In the genomic region with DNA sequence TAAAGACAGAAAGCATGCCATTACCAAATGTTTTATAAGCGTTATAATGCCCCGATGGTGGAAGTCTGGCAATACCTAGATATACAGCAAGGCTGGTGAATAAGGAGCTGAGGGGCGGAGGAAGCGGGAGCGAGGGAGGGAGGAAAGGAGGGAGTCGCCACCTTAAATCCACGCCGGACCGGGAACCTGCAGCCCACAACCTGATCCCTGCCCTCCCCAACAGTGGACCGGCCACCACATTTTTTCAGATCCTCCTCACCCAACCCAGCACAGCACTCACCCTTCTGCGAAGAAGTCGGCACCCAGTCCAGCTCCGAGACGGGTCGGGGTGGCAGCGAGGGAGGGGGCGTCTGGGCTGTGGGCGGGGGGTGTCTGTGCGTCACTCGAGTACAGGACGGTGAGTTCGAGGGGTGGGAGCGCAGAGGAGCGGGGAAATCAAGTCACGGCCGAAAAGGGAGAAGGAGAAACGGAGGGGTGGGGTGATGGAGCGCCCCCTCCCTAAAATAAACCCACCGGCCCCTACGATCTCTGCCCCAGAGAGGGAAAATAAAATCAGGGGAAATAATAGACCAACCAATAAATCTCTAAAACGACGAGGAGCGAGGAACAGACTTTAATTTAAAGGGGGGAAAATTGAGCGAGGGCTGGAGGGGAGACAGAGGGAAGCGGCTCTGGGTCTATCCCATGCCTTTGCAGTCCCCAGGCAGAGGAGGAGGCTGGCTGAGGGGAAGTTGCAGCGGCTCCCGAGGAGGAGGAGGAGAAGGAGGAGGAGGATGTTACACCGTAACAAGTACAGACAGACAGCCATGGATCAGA, we compare ENCODE assay signal across 8 cellular contexts.
DNase-seq lines count a peak whose midpoint lies in the region; ATAC-seq, FAIRE-seq and TF ChIP-seq lines count a peak whose summit lies in the region.

No MANE protein-coding gene starts in this region.

- H3K79me2 ChIP-seq in OCI-LY3 (ENCODE audit: low read length), result no peaks in the 10 kb centered on the region

- DNase-seq in GM18507 (ENCODE audit: extremely low spot score, insufficient read length, low read depth) (no peak), fibroblast of the aortic adventitia (ENCODE audit: low read depth) (peak; percentile 62), natural killer cell (no peak), testis (peak; percentile 78), foreskin melanocyte (no peak)
- peak; percentile 74 for DNase-seq in activated effector memory CD4-positive, alpha-beta T cell treated with anti-CD3 and anti-CD28 coated beads, Interleukin-2, amount 50 U/mL, for 16 hours

- H3K9me3 ChIP-seq in OCI-LY3 (ENCODE audit: insufficient read depth, low read length) (no peaks in the 10 kb centered on the region), testis (no peaks in the 10 kb centered on the region)

- peak overlapping the region; percentile 45 for H3K27ac ChIP-seq in OCI-LY3 (ENCODE audit: low read length)
- H3K27ac ChIP-seq in testis, result peak overlapping the region; percentile 99

- intact Hi-C loops in natural killer cell (cut with micrococcal nuclease) (loop anchor here (2.0 to 5.0 kb wide), 6 partner anchors 19 to 225 kb away; a partner anchor contains a TSS), testis (cut with DNase I; ENCODE audit: low total_unique reads) (loop anchor here (5.0 kb wide), 1 partner anchor 98 kb away; a partner anchor contains a TSS)

- H3K4me2 ChIP-seq in OCI-LY3 (ENCODE audit: low read length), result peak overlapping the region; percentile 72

- peak; percentile 63 for FAIRE-seq in GM18507 (lab: Jason Lieb, UNC)

- no peaks in the 10 kb centered on the region for H3K27me3 Mint-ChIP-seq in natural killer cell (ENCODE audit: low read depth in 2 of 2)

- H3K27ac Mint-ChIP-seq in natural killer cell, result peak overlapping the region; percentile 77 to 96

- no peak; the same call in none of the 2 replicates for TF ChIP-seq CTCF in OCI-LY3 (IDR thresholded peaks at IDR 0.05; ENCODE audit: low read depth, low read length)
- TF ChIP-seq CTCF in fibroblast of the aortic adventitia (IDR thresholded peaks at IDR 0.05; ENCODE audit: insufficient read depth, low read length), result peak; percentile 1
- TF ChIP-seq CTCF in natural killer cell (IDR thresholded peaks at IDR 0.05), result no peak
- TF ChIP-seq CTCF in testis (IDR thresholded peaks at IDR 0.05), result peak in 2 of 3 experiments; percentile 1 to 35

- 0% methylated on average over 37 to 38 of the region's 38 CpGs for WGBS in testis, 2 donors

- H3K4me3 Mint-ChIP-seq in natural killer cell, result peak overlapping the region; percentile 96

- peaks cover 12 to 16% of the 10 kb centered on the region in 2 donors for H3K4me1 Mint-ChIP-seq in natural killer cell

- ATAC-seq in natural killer cell, result no peak
- ATAC-seq in GM21786 (IDR thresholded peaks at IDR 0.05; ENCODE audit: unreplicated experiment), result no peak

- H2AFZ ChIP-seq in OCI-LY3 (ENCODE audit: low read depth, low read length), result peak overlapping the region; percentile 49

- no peaks in the 10 kb centered on the region for H4K20me1 ChIP-seq in OCI-LY3 (ENCODE audit: insufficient read depth, low read length)

- H3K4me3 ChIP-seq in OCI-LY3 (ENCODE audit: low read length), result peak overlapping the region; percentile 95
- peak overlapping the region; percentile 87 for H3K4me3 ChIP-seq in fibroblast of the aortic adventitia (ENCODE audit: low read depth, low read length)
- peak overlapping the region; percentile 86 to 89 for H3K4me3 ChIP-seq in testis

- peak overlapping the region; percentile 70 for H3K9ac ChIP-seq in OCI-LY3 (ENCODE audit: low read length)

- TF ChIP-seq POLR2A in testis (IDR thresholded peaks at IDR 0.05), result no peak

- no peaks in the 10 kb centered on the region for H3K36me3 Mint-ChIP-seq in natural killer cell

- H3K36me3 ChIP-seq in OCI-LY3 (replicated peaks; ENCODE audit: low read depth, low read length), result no peaks in the 10 kb centered on the region
- H3K36me3 ChIP-seq in testis (ENCODE audit: low read depth, missing control alignments), result no peaks in the 10 kb centered on the region

- H3K27me3 ChIP-seq in OCI-LY3 (ENCODE audit: low read depth, low read length), result peaks cover 11% of the 10 kb centered on the region
- H3K27me3 ChIP-seq in testis, result no peaks in the 10 kb centered on the region

- H3K4me1 ChIP-seq in OCI-LY3 (ENCODE audit: low read length), result peaks cover 11% of the 10 kb centered on the region
- H3K4me1 ChIP-seq in testis, result peaks cover 22% of the 10 kb centered on the region

- H3K9me3 Mint-ChIP-seq in natural killer cell, result no peaks in the 10 kb centered on the region

Comparison
In these comparisons a context has a peak if more than half of its experiments do, and no peak if none do; other contexts are left out.
1. DNase-seq: peak in activated effector memory CD4-positive, alpha-beta T cell treated with anti-CD3 and anti-CD28 coated beads, Interleukin-2, amount 50 U/mL, for 16 hours (single experiment), fibroblast of the aortic adventitia (single experiment) and testis (single experiment); none in GM18507 (single experiment), natural killer cell (single experiment) and foreskin melanocyte (single experiment).
2. CTCF ChIP-seq: peak in fibroblast of the aortic adventitia (single experiment) and testis (2 of 3); none in OCI-LY3 (single experiment) and natural killer cell (single experiment).
3. Peak in every context shown above with its lines, with median percentiles within 50 percentile points of each other: H3K4me3 ChIP-seq.